ENCODE assay signal across 8 cellular contexts in genomic region chr6:11700118-11700718, GRCh38.
A peak's percentile ranks its signal among the peaks of the same experiment; 100 is the strongest.
DNase-seq lines count a peak whose midpoint lies in the region; ATAC-seq and TF ChIP-seq lines count a peak whose summit lies in the region.

No MANE protein-coding gene starts in this region.

- H3K79me1 ChIP-seq in mesenchymal stem cell (replicated peaks; ENCODE audit: low read length, poor library complexity, severe bottlenecking) = no peaks in the 10 kb centered on the region

- no peak overlapping the region for H3K14ac ChIP-seq in mesenchymal stem cell (ENCODE audit: low read length in 2 of 2)

- no peak overlapping the region for H3K4ac ChIP-seq in mesenchymal stem cell (ENCODE audit: low read depth in 1 of 2, low read length in 2 of 2)

- H3K36me3 ChIP-seq in heart right ventricle = no peaks in the 10 kb centered on the region
- no peaks in the 10 kb centered on the region for H3K36me3 ChIP-seq in breast epithelium
- no peaks in the 10 kb centered on the region for H3K36me3 ChIP-seq in mesenchymal stem cell (ENCODE audit: control insufficient read depth in 1 of 2, insufficient read depth in 2 of 2, low read depth in 1 of 2, low read length in 2 of 2)

- no peak overlapping the region for H4K8ac ChIP-seq in mesenchymal stem cell (ENCODE audit: low read length)

- H3K27me3 ChIP-seq in heart right ventricle (no peaks in the 10 kb centered on the region), breast epithelium (no peaks in the 10 kb centered on the region), mesenchymal stem cell (ENCODE audit: control insufficient read depth in 1 of 2, insufficient read depth in 1 of 2, low read length in 2 of 2) (no peaks in the 10 kb centered on the region)

- H3K4me3 ChIP-seq in heart right ventricle = no peak overlapping the region
- H3K4me3 ChIP-seq in breast epithelium = no peak overlapping the region
- H3K4me3 ChIP-seq in mesenchymal stem cell (ENCODE audit: insufficient read depth in 1 of 2, low read depth in 1 of 2, low read length in 2 of 2) = no peak overlapping the region

- DNase-seq in heart right ventricle (no peak), Right ventricle myocardium superior (no peak), NCI-H526 (lab: John Stamatoyannopoulos, UW) (peak; percentile 23 to 71), breast epithelium (ENCODE audit: low spot score in 2 of 2) (no peak), mesenchymal stem cell (peak; percentile 67), NCI-H226 (no peak)

- peaks cover 0 to 9% (median 0%) of the 10 kb centered on the region in 9 donors for H3K4me1 ChIP-seq in heart right ventricle
- no peaks in the 10 kb centered on the region for H3K4me1 ChIP-seq in breast epithelium
- H3K4me1 ChIP-seq in mesenchymal stem cell (ENCODE audit: control insufficient read depth, insufficient read depth, low read depth, low read length) = no peaks in the 10 kb centered on the region

- no peak overlapping the region for H2AK5ac ChIP-seq in mesenchymal stem cell (ENCODE audit: low read length, severe bottlenecking)

- H3K9ac ChIP-seq in mesenchymal stem cell (ENCODE audit: low read length) = peak overlapping the region; percentile 53

- H2BK12ac ChIP-seq in mesenchymal stem cell (ENCODE audit: low read length in 2 of 2) = no peak overlapping the region

- ATAC-seq in heart right ventricle = no peak
- ATAC-seq in Right ventricle myocardium superior (ENCODE audit: poor library complexity) = no peak
- no peak for ATAC-seq in GM18517 (IDR thresholded peaks at IDR 0.05; ENCODE audit: unreplicated experiment)
- no peak for ATAC-seq in GM19467 (IDR thresholded peaks at IDR 0.05; ENCODE audit: unreplicated experiment)

- H3K9me3 ChIP-seq in heart right ventricle (peaks cover 0 to 10% (median 0%) of the 10 kb centered on the region in 11 donors), breast epithelium (no peaks in the 10 kb centered on the region), mesenchymal stem cell (ENCODE audit: control insufficient read depth, low read length) (no peaks in the 10 kb centered on the region)

- no peak overlapping the region for H3K27ac ChIP-seq in heart right ventricle
- H3K27ac ChIP-seq in breast epithelium = no peak overlapping the region
- H3K27ac ChIP-seq in mesenchymal stem cell (ENCODE audit: low read length, poor library complexity, severe bottlenecking) = no peak overlapping the region

- TF ChIP-seq CTCF in heart right ventricle (IDR thresholded peaks at IDR 0.05) (peak; percentile 33 to 69 (median 51)), breast epithelium (IDR thresholded peaks at IDR 0.05) (peak in 2 of 3 donors; percentile 31 to 46)

- 96 to 98% methylated on average over 2 of the region's 2 CpGs for WGBS in heart right ventricle, 2 donors
- WGBS in mesenchymal stem cell = 95% methylated on average over 2 of the region's 2 CpGs

- no peak overlapping the region for H2BK15ac ChIP-seq in mesenchymal stem cell (ENCODE audit: low read depth, poor library complexity, severe bottlenecking)

- no peak overlapping the region for H2BK120ac ChIP-seq in mesenchymal stem cell (ENCODE audit: low read depth, low read length)

- H3K4me2 ChIP-seq in mesenchymal stem cell (ENCODE audit: low read length, poor library complexity, severe bottlenecking) = no peak overlapping the region

- H4K91ac ChIP-seq in mesenchymal stem cell (ENCODE audit: low read length) = no peak overlapping the region

- intact Hi-C loops in heart right ventricle (cut with DNase I) = loop anchor here in 6 of 10 donors (5.0 to 10.0 kb wide), 5 partner anchors 305 to 532 kb away; partner anchors contain the start of gene HIVEP1 (in 3 of the 6)
- intact Hi-C loops in Right ventricle myocardium superior (cut with DNase I) = no loop called here
- intact Hi-C loops in breast epithelium (cut with DNase I; ENCODE audit: low total_unique reads) = no loop called here

- no peak overlapping the region for H2BK5ac ChIP-seq in mesenchymal stem cell (ENCODE audit: low read depth, low read length, poor library complexity, severe bottlenecking)

- H3K18ac ChIP-seq in mesenchymal stem cell (ENCODE audit: low read depth in 1 of 2, low read length in 2 of 2) = no peak overlapping the region

- no peak for TF ChIP-seq POLR2A in breast epithelium (IDR thresholded peaks at IDR 0.05)

- H3K23ac ChIP-seq in mesenchymal stem cell (ENCODE audit: low read length in 2 of 2) = no peak overlapping the region

- no peak overlapping the region for H2AFZ ChIP-seq in mesenchymal stem cell (ENCODE audit: low read depth, low read length)

Comparison
In these comparisons a context has a peak if more than half of its experiments do, and no peak if none do; other contexts are left out.
1. intact Hi-C loops: an anchor here in heart right ventricle (5.0 to 10.0 kb wide); none called in Right ventricle myocardium superior and breast epithelium.
2. DNase-seq: peak in NCI-H526 (2 of 2) and mesenchymal stem cell (single experiment); none in heart right ventricle (0 of 2), Right ventricle myocardium superior (single experiment), breast epithelium (0 of 2) and NCI-H226 (single experiment).